In genomic region chr14:31926652-31927347, GRCh38 we compare ENCODE assay signal across 11 cellular contexts.
DNase-seq lines count a peak whose midpoint lies in the region; ATAC-seq, FAIRE-seq and TF ChIP-seq lines count a peak whose summit lies in the region.
"Had no signal": no experiment of that assay in that cellular context is flagged by ENCODE, and none has a peak within 500 bp of the region (broad histone marks: within the 10 kb centered on the region; RNA-seq: fewer than 3 reads in every experiment).

No MANE protein-coding gene starts in this region.

- no peaks in the 10 kb centered on the region for H3K27me3 ChIP-seq in body of pancreas
- no peaks in the 10 kb centered on the region for H3K27me3 ChIP-seq in left ventricle myocardium inferior (ENCODE audit: low read depth)

- H3K27ac ChIP-seq in A549 = peak overlapping the region; percentile 70 to 86
- peak overlapping the region in 2 of 4 donors; percentile 15 to 39 for H3K27ac ChIP-seq in body of pancreas
- peak overlapping the region; percentile 89 for H3K27ac ChIP-seq in left ventricle myocardium inferior (replicated peaks)

- no peaks in the 10 kb centered on the region for H3K27me3 Mint-ChIP-seq in osteocyte (ENCODE audit: unreplicated experiment)

- no peak overlapping the region for H3K4me3 ChIP-seq in A549
- no peak overlapping the region for H3K4me3 ChIP-seq in body of pancreas
- peak overlapping the region; percentile 3 for H3K4me3 ChIP-seq in left ventricle myocardium inferior

- no peak for TF ChIP-seq POLR2A in A549 (IDR thresholded peaks at IDR 0.05; ENCODE audit: low read length)
- no peak for TF ChIP-seq POLR2A in body of pancreas (IDR thresholded peaks at IDR 0.05)

- H3K36me3 Mint-ChIP-seq in osteocyte (ENCODE audit: unreplicated experiment) = no peaks in the 10 kb centered on the region

- peak overlapping the region; percentile 40 for H3K27ac Mint-ChIP-seq in osteocyte (ENCODE audit: unreplicated experiment)
- H3K27ac Mint-ChIP-seq: H9 had no signal

- no peaks in the 10 kb centered on the region for H3K36me3 ChIP-seq in body of pancreas (replicated peaks in 1 of 2; ENCODE audit: insufficient read depth in 1 of 2, low read depth in 2 of 2)
- no peaks in the 10 kb centered on the region for H3K36me3 ChIP-seq in left ventricle myocardium inferior

- H3K9me3 ChIP-seq in A549 (no peaks in the 10 kb centered on the region), body of pancreas (no peaks in the 10 kb centered on the region), left ventricle myocardium inferior (replicated peaks) (no peaks in the 10 kb centered on the region)

- ATAC-seq in A549 (peak; percentile 32 to 40; a peak in 5 of 6 replicates), body of pancreas (peak; percentile 24), HG03159 (IDR thresholded peaks at IDR 0.05; ENCODE audit: unreplicated experiment) (no peak)

- FAIRE-seq in A549 (lab: Jason Lieb, UNC) = peak; percentile 51

- intact Hi-C loops in body of pancreas (cut with DNase I) = loop anchor here (10.0 kb wide), 1 partner anchor 328 kb away; no protein-coding TSS in a partner anchor
- intact Hi-C loops in left ventricle myocardium inferior (cut with micrococcal nuclease) = no loop called here

- no peaks in the 10 kb centered on the region for H3K9me3 Mint-ChIP-seq in osteocyte (ENCODE audit: unreplicated experiment)
- H3K9me3 Mint-ChIP-seq: H9 had no signal

- no peak for DNase-seq in A549 (ENCODE audit: low read depth in 1 of 2, low spot score in 1 of 2)
- no peak for DNase-seq in body of pancreas
- DNase-seq in left ventricle myocardium inferior = peak; percentile 43
- DNase-seq in osteocyte (ENCODE audit: extremely low spot score, unreplicated experiment) = no peak
- no peak for DNase-seq in NCI-H69 (lab: John Stamatoyannopoulos, UW)
- DNase-seq in epidermal melanocyte (ENCODE audit: insufficient read length, low spot score) = no peak
- no peak for DNase-seq in NK-92 (lab: John Stamatoyannopoulos, UW; ENCODE audit: unreplicated experiment)
- DNase-seq: GF-D8, NCI-H1417 treated with DMSO at 0.1 percent for 48 hours had no signal

- no peak for TF ChIP-seq EP300 in A549 (IDR thresholded peaks at IDR 0.05)

- peak overlapping the region; percentile 68 for H3K4me2 ChIP-seq in A549

- CTCF ChIA-PET in A549 (lab: Yijun Ruan, JAX) = interaction anchor here (0.6 to 4.8 kb wide), 32 partner anchors 9 to 633 kb away, joined by 3 to 46 read pairs (median 4); partner anchors contain the start of genes AKAP6 and ARHGAP5

- 60% methylated on average over 6 of the region's 6 CpGs for WGBS in A549 (ENCODE audit: missing lambda C conversion rate)
- WGBS in body of pancreas, 2 donors = 58 to 75% methylated on average over 6 of the region's 6 CpGs

- POLR2A ChIA-PET in A549 (lab: Yijun Ruan, JAX) = interaction anchor here (0.7 to 1.1 kb wide), 9 partner anchors 11 to 506 kb away, joined by 3 to 14 read pairs (median 4); partner anchors contain the start of genes ARHGAP5, DTD2 and HEATR5A

- H3K4me1 Mint-ChIP-seq in osteocyte (ENCODE audit: unreplicated experiment) = peaks cover 15% of the 10 kb centered on the region

- peaks cover 45% of the 10 kb centered on the region for H3K4me1 ChIP-seq in A549
- peaks cover 6% of the 10 kb centered on the region for H3K4me1 ChIP-seq in body of pancreas
- peaks cover 46% of the 10 kb centered on the region for H3K4me1 ChIP-seq in left ventricle myocardium inferior

- no peak for TF ChIP-seq RAD21 in A549 (conservative IDR thresholded peaks at IDR 0.05 in 1 of 2, IDR thresholded peaks at IDR 0.05 in 1 of 2)

- TF ChIP-seq CTCF in A549 (IDR thresholded peaks at IDR 0.05) = no peak
- TF ChIP-seq CTCF in body of pancreas (IDR thresholded peaks at IDR 0.05) = no peak
- no peak for TF ChIP-seq CTCF in left ventricle myocardium inferior (IDR thresholded peaks at IDR 0.05; ENCODE audit: borderline replicate concordance)
- no peak for TF ChIP-seq CTCF in osteocyte (IDR thresholded peaks at IDR 0.05)

- no peak overlapping the region for H3K4me3 Mint-ChIP-seq in osteocyte (ENCODE audit: unreplicated experiment)
- H3K4me3 Mint-ChIP-seq: H9 had no signal

TF ChIP-seq in A549, 52 proteins besides CTCF, POLR2A, EP300 and RAD21:
- TF ChIP-seq GATA3 (IDR thresholded peaks at IDR 0.05; ENCODE audit: borderline replicate concordance) (no peak), CBX8 (IDR thresholded peaks at IDR 0.05) (no peak), HOXA7 (CRISPR knock-in tag; IDR thresholded peaks at IDR 0.05) (no peak), PBX3 (IDR thresholded peaks at IDR 0.05) (no peak), ZNF302 (CRISPR knock-in tag; IDR thresholded peaks at IDR 0.05) (no peak), BHLHE40 (IDR thresholded peaks at IDR 0.05; ENCODE audit: low read depth, low read length) (no peak), ZFP36 (IDR thresholded peaks at IDR 0.05; ENCODE audit: borderline replicate concordance, partially characterized antibody) (no peak), HDAC2 (IDR thresholded peaks at IDR 0.05) (no peak), FOXS1 (CRISPR knock-in tag; IDR thresholded peaks at IDR 0.05) (no peak), FOSL2 (IDR thresholded peaks at IDR 0.05) (no peak), FOSL2 (CRISPR knock-in tag; IDR thresholded peaks at IDR 0.05) (no peak), NFE2L2 (conservative IDR thresholded peaks at IDR 0.05; ENCODE audit: low read length) (no peak), JUN (IDR thresholded peaks at IDR 0.05) (no peak), REST (IDR thresholded peaks at IDR 0.05) (no peak), PHF8 (IDR thresholded peaks at IDR 0.05; ENCODE audit: borderline replicate concordance, low read depth) (no peak)
